ENCODE assay signal across 1 cellular context in the genomic region with DNA sequence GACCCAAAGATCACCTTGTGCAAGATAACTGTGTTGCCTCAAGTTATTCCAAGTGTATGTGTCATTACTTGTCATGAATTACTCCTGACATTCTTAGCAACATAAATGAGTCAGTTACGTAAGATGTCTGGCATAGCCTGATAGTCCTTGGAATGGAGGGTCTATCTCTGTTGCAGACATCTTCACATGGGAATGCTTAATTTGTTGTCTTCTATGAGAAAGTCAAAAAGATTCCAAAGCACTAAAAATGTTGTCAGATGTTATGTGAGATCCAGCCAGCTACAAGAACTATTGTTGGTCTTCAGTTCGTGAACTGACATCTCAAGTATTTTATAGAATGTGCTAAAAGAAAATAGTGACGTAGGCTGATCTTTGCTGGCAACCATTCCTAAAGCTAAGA.
A peak's percentile ranks its signal among the peaks of the same experiment; 100 is the strongest.
TF ChIP-seq lines count a peak whose summit lies in the region.

No MANE protein-coding gene starts in this region.

TF ChIP-seq in K562, 482 proteins besides CTCF, POLR2A, EP300 and RAD21 (continued from another document):
- no peak for TF ChIP-seq ZFP30 (CRISPR knock-in tag; IDR thresholded peaks at IDR 0.05; ENCODE audit: borderline replicate concordance)
- peak; percentile 79 for TF ChIP-seq ARID1B (IDR thresholded peaks at IDR 0.05)
- TF ChIP-seq CEBPG (CRISPR knock-in tag; IDR thresholded peaks at IDR 0.05): no peak
- peak in 1 of 2 experiments; percentile 77; a peak in 2 of 4 replicates for TF ChIP-seq CEBPG (tag; conservative IDR thresholded peaks at IDR 0.05 in 1 of 2, IDR thresholded peaks at IDR 0.05 in 1 of 2)
- no peak for TF ChIP-seq FOXJ3 (CRISPR knock-in tag; IDR thresholded peaks at IDR 0.05)
- no peak for TF ChIP-seq PTBP1 (IDR thresholded peaks at IDR 0.05; ENCODE audit: low read depth, low read length)
- TF ChIP-seq CBFA2T3 (IDR thresholded peaks at IDR 0.05): peak; percentile 70
- TF ChIP-seq, protein P1, sequence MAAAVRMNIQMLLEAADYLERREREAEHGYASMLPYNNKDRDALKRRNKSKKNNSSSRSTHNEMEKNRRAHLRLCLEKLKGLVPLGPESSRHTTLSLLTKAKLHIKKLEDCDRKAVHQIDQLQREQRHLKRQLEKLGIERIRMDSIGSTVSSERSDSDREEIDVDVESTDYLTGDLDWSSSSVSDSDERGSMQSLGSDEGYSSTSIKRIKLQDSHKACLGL (CRISPR knock-in tag; IDR thresholded peaks at IDR 0.05; ENCODE audit: borderline replicate concordance, poor library complexity, severe bottlenecking): no peak
- peak; percentile 55 for TF ChIP-seq TAL1 (IDR thresholded peaks at IDR 0.05)
- TF ChIP-seq HMG20A (CRISPR knock-in tag; conservative IDR thresholded peaks at IDR 0.05): no peak
- TF ChIP-seq ZNF695 (CRISPR knock-in tag; IDR thresholded peaks at IDR 0.05): no peak
- TF ChIP-seq MEIS2 (IDR thresholded peaks at IDR 0.05; ENCODE audit: partially characterized antibody): peak; percentile 78
- TF ChIP-seq, protein P2, sequence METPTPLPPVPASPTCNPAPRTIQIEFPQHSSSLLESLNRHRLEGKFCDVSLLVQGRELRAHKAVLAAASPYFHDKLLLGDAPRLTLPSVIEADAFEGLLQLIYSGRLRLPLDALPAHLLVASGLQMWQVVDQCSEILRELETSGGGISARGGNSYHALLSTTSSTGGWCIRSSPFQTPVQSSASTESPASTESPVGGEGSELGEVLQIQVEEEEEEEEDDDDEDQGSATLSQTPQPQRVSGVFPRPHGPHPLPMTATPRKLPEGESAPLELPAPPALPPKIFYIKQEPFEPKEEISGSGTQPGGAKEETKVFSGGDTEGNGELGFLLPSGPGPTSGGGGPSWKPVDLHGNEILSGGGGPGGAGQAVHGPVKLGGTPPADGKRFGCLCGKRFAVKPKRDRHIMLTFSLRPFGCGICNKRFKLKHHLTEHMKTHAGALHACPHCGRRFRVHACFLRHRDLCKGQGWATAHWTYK (CRISPR knock-in tag; IDR thresholded peaks at IDR 0.05): no peak
- TF ChIP-seq DPF2 (IDR thresholded peaks at IDR 0.05): peak; percentile 32; the same call in 1 of the 2 replicates
- TF ChIP-seq CBFA2T2 (conservative IDR thresholded peaks at IDR 0.05): peak; percentile 46; the same call in 1 of the 2 replicates
- no peak for TF ChIP-seq ZNF174 (CRISPR knock-in tag; IDR thresholded peaks at IDR 0.05)
- no peak for TF ChIP-seq ZNF431 (CRISPR knock-in tag; IDR thresholded peaks at IDR 0.05)
- TF ChIP-seq, protein P3, sequence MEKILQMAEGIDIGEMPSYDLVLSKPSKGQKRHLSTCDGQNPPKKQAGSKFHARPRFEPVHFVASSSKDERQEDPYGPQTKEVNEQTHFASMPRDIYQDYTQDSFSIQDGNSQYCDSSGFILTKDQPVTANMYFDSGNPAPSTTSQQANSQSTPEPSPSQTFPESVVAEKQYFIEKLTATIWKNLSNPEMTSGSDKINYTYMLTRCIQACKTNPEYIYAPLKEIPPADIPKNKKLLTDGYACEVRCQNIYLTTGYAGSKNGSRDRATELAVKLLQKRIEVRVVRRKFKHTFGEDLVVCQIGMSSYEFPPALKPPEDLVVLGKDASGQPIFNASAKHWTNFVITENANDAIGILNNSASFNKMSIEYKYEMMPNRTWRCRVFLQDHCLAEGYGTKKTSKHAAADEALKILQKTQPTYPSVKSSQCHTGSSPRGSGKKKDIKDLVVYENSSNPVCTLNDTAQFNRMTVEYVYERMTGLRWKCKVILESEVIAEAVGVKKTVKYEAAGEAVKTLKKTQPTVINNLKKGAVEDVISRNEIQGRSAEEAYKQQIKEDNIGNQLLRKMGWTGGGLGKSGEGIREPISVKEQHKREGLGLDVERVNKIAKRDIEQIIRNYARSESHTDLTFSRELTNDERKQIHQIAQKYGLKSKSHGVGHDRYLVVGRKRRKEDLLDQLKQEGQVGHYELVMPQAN (IDR thresholded peaks at IDR 0.05; ENCODE audit: borderline replicate concordance): no peak
- no peak for TF ChIP-seq NR2C1 (IDR thresholded peaks at IDR 0.05)
- no peak for TF ChIP-seq NR2C1 (tag; IDR thresholded peaks at IDR 0.05)
- peak; percentile 57; the same call in 1 of the 2 replicates for TF ChIP-seq SMARCA4 (IDR thresholded peaks at IDR 0.05)
- TF ChIP-seq RBBP5 (IDR thresholded peaks at IDR 0.05; ENCODE audit: borderline replicate concordance, insufficient read depth, low read length, poor library complexity, severe bottlenecking): no peak
- TF ChIP-seq, protein P4, sequence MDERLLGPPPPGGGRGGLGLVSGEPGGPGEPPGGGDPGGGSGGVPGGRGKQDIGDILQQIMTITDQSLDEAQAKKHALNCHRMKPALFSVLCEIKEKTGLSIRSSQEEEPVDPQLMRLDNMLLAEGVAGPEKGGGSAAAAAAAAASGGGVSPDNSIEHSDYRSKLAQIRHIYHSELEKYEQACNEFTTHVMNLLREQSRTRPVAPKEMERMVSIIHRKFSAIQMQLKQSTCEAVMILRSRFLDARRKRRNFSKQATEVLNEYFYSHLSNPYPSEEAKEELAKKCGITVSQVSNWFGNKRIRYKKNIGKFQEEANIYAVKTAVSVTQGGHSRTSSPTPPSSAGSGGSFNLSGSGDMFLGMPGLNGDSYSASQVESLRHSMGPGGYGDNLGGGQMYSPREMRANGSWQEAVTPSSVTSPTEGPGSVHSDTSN (CRISPR knock-in tag; IDR thresholded peaks at IDR 0.05; ENCODE audit: low read depth): no peak
- TF ChIP-seq, protein P4 (tag; conservative IDR thresholded peaks at IDR 0.05; ENCODE audit: low read depth): peak; percentile 68; the same call in 1 of the 2 replicates
- peak; percentile 66 for TF ChIP-seq TEAD4 (IDR thresholded peaks at IDR 0.05; ENCODE audit: low read length)
- TF ChIP-seq TEAD4 (CRISPR knock-in tag; IDR thresholded peaks at IDR 0.05; ENCODE audit: borderline replicate concordance): no peak
- peak; percentile 28; the same call in 1 of the 2 replicates for TF ChIP-seq ZKSCAN8 (CRISPR knock-in tag; IDR thresholded peaks at IDR 0.05)
- no peak for TF ChIP-seq SNRNP70 (optimal IDR thresholded peaks at IDR 0.05; ENCODE audit: low read depth, low read length)
- peak; percentile 74 for TF ChIP-seq CEBPB (tag; IDR thresholded peaks at IDR 0.05)
- TF ChIP-seq, protein P5, sequence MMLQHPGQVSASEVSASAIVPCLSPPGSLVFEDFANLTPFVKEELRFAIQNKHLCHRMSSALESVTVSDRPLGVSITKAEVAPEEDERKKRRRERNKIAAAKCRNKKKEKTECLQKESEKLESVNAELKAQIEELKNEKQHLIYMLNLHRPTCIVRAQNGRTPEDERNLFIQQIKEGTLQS (IDR thresholded peaks at IDR 0.05): peak; percentile 58; the same call in 1 of the 2 replicates
- TF ChIP-seq, protein P5 (CRISPR knock-in tag; conservative IDR thresholded peaks at IDR 0.05): no peak
- no peak for TF ChIP-seq ZNF561 (CRISPR knock-in tag; conservative IDR thresholded peaks at IDR 0.05)
- TF ChIP-seq BRF1 (IDR thresholded peaks at IDR 0.05; ENCODE audit: borderline replicate concordance, extremely low read depth, insufficient read length): no peak
